Comparison of ENCODE assay signal across 12 cellular contexts in the genomic region with DNA sequence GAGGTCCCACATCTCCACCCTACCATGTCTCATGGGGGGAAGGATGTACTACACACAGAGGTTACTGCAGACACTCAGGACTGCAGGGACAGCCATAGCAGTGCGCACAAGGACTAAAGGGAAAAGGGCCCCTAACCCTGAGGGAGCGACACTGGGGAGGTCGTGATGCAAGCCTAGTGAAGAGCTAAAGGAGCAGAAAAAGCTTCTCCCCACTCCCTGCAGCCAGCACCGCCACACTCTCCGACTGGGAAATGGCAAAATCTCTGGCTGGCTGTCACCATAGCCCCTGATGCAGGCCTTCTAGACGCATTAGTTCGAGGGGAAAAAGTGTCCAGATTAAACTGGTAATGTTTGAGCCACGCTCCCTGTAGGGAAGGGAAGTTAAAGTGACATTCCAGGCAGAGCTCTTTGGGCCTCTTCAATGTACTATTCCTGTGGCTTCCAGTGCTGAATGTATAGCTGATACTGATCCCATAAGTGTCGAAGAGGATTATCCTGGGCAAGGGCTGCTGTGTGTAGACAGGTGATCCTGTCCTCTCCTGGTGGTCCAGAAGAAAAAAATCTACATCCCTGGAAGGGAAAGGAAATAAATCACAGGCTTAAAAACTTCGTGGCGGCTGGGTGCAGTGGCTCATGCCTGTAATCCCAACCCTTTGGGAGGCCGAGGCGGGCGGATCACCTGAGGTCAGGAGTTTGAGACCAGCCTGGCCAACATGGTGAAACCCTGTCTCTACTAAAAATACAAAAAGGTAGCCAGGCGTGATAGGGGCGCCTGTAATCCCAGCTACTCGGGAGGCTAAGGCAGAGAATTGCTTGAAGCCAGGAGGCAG. TPM values are rescaled to one million over a fixed set of nuclear protein-coding genes. Genes with fewer than 3 reads are reported as not detected.
DNase-seq lines count a peak whose midpoint lies in the region; ATAC-seq and TF ChIP-seq lines count a peak whose summit lies in the region.
"Had no signal": no experiment of that assay in that cellular context is flagged by ENCODE, and none has a peak within 500 bp of the region (broad histone marks: within the 10 kb centered on the region; RNA-seq: fewer than 3 reads in every experiment).

No MANE protein-coding gene starts in this region.

- peaks cover 31% of the 10 kb centered on the region for H3K4me1 ChIP-seq in Karpas-422 (ENCODE audit: low read length)
- peaks cover 14% of the 10 kb centered on the region for H3K4me1 ChIP-seq in mesendoderm (ENCODE audit: control insufficient read depth, low read depth, low read length)

- peak overlapping the region; percentile 40 for H3K56ac ChIP-seq in mesendoderm (ENCODE audit: low read length)

- peak overlapping the region; percentile 7 for H2BK5ac ChIP-seq in mesendoderm (ENCODE audit: low read length)

- no peaks in the 10 kb centered on the region for H3K9me2 ChIP-seq in Karpas-422 (replicated peaks; ENCODE audit: insufficient read depth, low read length)

- H3K27ac ChIP-seq in Karpas-422 (ENCODE audit: low read length) = no peak overlapping the region
- peak overlapping the region; percentile 91 for H3K27ac ChIP-seq in angular gyrus (ENCODE audit: low read depth, low read length)
- H3K27ac ChIP-seq in mesendoderm (ENCODE audit: low read depth, low read length) = no peak overlapping the region
- H3K27ac ChIP-seq: ascending aorta had no signal

- no CpG with 5 or more reads among the region's 17 CpGs for WGBS in mesendoderm (ENCODE audit: extremely low coverage, insufficient coverage, low lambda C conversion rate)

- H2AFZ ChIP-seq in Karpas-422 (ENCODE audit: low read length) = no peak overlapping the region

- H4K5ac ChIP-seq in mesendoderm (ENCODE audit: low read length) = no peak overlapping the region

- H3K4me2 ChIP-seq in Karpas-422 (ENCODE audit: low read depth, low read length, poor library complexity, severe bottlenecking) = peak overlapping the region; percentile 35
- no peak overlapping the region for H3K4me2 ChIP-seq in mesendoderm (ENCODE audit: low read length)

- no peak overlapping the region for H3K9ac ChIP-seq in Karpas-422 (ENCODE audit: low read length)
- H3K9ac ChIP-seq in mesendoderm (ENCODE audit: low read length) = peak overlapping the region; percentile 5

- no peak for ATAC-seq in GM21528 (IDR thresholded peaks at IDR 0.05; ENCODE audit: low FRiP score, unreplicated experiment)
- ATAC-seq: activated T-cell treated with anti-CD3 and anti-CD28 coated beads, Interleukin-2, amount 50 U/mL, for 72 hours; left colon had no signal

- no peak overlapping the region for H2BK15ac ChIP-seq in mesendoderm (replicated peaks; ENCODE audit: low read depth)

- DNase-seq in Karpas-422 (no peak), mesendoderm (no peak), superior temporal gyrus (ENCODE audit: extremely low spot score) (peak; percentile 58), cerebellum (ENCODE audit: low spot score) (no peak), NOMO-1 (lab: John Stamatoyannopoulos, UW; ENCODE audit: unreplicated experiment in 2 of 2) (no peak), erythroblast (lab: John Stamatoyannopoulos, UW) (no peak)

- no peak overlapping the region for H2BK120ac ChIP-seq in mesendoderm (ENCODE audit: low read depth, low read length)

- no peak overlapping the region for H3K4me3 ChIP-seq in Karpas-422 (ENCODE audit: low read length)
- H3K4me3 ChIP-seq in mesendoderm (ENCODE audit: low read length) = no peak overlapping the region
- H3K4me3 ChIP-seq: ascending aorta had no signal

- no peak overlapping the region for H4K8ac ChIP-seq in mesendoderm (ENCODE audit: low read depth, low read length)

- no peaks in the 10 kb centered on the region for H4K20me1 ChIP-seq in Karpas-422 (ENCODE audit: insufficient read depth, low read depth, low read length)

- H3K79me2 ChIP-seq in Karpas-422 (ENCODE audit: low read length) = peaks cover 90% of the 10 kb centered on the region
- H3K79me2 ChIP-seq in mesendoderm (ENCODE audit: control insufficient read depth, insufficient read depth, low read length) = peaks cover 28% of the 10 kb centered on the region

- H3K36me3 ChIP-seq in Karpas-422 (ENCODE audit: insufficient read depth, low read length) (peaks cover 7% of the 10 kb centered on the region; the same call in 1 of the 2 replicates), mesendoderm (ENCODE audit: control insufficient read depth, insufficient read depth, low read length) (no peaks in the 10 kb centered on the region)
- H3K36me3 ChIP-seq: ascending aorta had no signal

- peaks cover 18% of the 10 kb centered on the region for H3K79me1 ChIP-seq in mesendoderm (ENCODE audit: low read length)

- no peak overlapping the region for H3K23ac ChIP-seq in mesendoderm (ENCODE audit: low read length)

- H3K18ac ChIP-seq in mesendoderm (ENCODE audit: low read length) = peak overlapping the region; percentile 13

- no peak for TF ChIP-seq POLR2A in erythroblast (IDR thresholded peaks at IDR 0.05; ENCODE audit: low read length)

- peak overlapping the region; percentile 65 for H2AK5ac ChIP-seq in mesendoderm (ENCODE audit: low read length)

- H3K4ac ChIP-seq in mesendoderm (ENCODE audit: low read depth, low read length) = no peak overlapping the region

- H3K9me3 ChIP-seq in Karpas-422 (ENCODE audit: low read length) = no peaks in the 10 kb centered on the region
- H3K9me3 ChIP-seq: ascending aorta had no signal

- H3K27me3 ChIP-seq in Karpas-422 (ENCODE audit: low read length) (no peaks in the 10 kb centered on the region), mesendoderm (ENCODE audit: insufficient read depth, low read length, poor library complexity) (no peaks in the 10 kb centered on the region)
- H3K27me3 ChIP-seq: ascending aorta had no signal

RNA-seq across cellular contexts. Expression of gene POMT2, which starts 5.4 kb away (rescaled TPM):
- total RNA-seq in Karpas-422 (2014; rRNA removed; shearing (Covaris generic); ENCODE audit: low replicate concordance) = 24.0 and 30.4 TPM in 2 replicates
- polyA plus RNA-seq in mesendoderm (2013, experiment 1 of 2) = 13.4 TPM
- 13.7 TPM for polyA plus RNA-seq in mesendoderm (2013, experiment 2 of 2)
- 21.9 TPM for total RNA-seq in cerebellum

RNA-seq across cellular contexts. Expression of gene GSTZ1, which starts 5.5 kb away (rescaled TPM):
- 44.8 and 55.3 TPM in 2 replicates for total RNA-seq in Karpas-422 (2014; rRNA removed; shearing (Covaris generic); ENCODE audit: low replicate concordance)
- 13.4 TPM for polyA plus RNA-seq in mesendoderm (2013, experiment 1 of 2)
- polyA plus RNA-seq in mesendoderm (2013, experiment 2 of 2) = 13.7 TPM
- 9.3 TPM for total RNA-seq in cerebellum

RNA-seq across cellular contexts. Expression of gene NGB, which starts 44.3 kb away (rescaled TPM):
- total RNA-seq in Karpas-422 (2014; rRNA removed; shearing (Covaris generic); ENCODE audit: low replicate concordance) = not detected in 2 replicates
- 0.11 TPM for polyA plus RNA-seq in mesendoderm (2013, experiment 1 of 2)
- polyA plus RNA-seq in mesendoderm (2013, experiment 2 of 2) = 0.15 TPM
- total RNA-seq in cerebellum = 1.5 TPM
- total RNA-seq: activated T-cell treated with anti-CD3 and anti-CD28 coated beads, Interleukin-2, amount 50 U/mL, for 72 hours; ascending aorta; glomerular endothelial cell had no signal
